27 cellular contexts compared by ENCODE assay signal in the genomic region with DNA sequence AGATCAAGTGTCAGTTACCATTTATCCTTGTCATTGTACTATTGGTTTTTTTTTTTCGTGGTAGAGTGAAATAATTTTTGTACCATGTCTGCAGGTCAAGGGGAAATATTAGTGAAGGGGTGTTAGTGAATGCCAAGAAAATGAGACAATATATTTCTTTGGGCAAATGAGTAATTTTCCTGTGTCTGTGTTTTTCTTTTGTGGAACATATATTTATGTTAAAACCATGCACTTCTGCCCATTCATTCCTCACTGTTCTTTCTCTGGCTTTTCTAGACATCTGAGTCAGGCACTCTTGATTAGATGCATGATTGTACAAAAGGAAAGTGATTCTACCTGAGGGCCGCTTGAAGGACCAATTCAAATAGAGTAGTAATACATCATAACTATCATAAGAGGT.
"Had no signal": no experiment of that assay in that cellular context is flagged by ENCODE, and none has a peak within 500 bp of the region (broad histone marks: within the 10 kb centered on the region; RNA-seq: fewer than 3 reads in every experiment).

No MANE protein-coding gene starts in this region.

- H3K27me3 Mint-ChIP-seq: activated B cell treated with CpG ODN at 0.5 μM for 24 hours; activated CD4-positive, alpha-beta T cell treated with anti-CD3 and anti-CD28 coated beads, Interleukin-2, amount 10 ng/mL, durations not matched to agents 24 days and 14 days; T-helper 17 cell had no signal

- H3K4me1 ChIP-seq: breast epithelium, Peyer's patch had no signal

- H3K27ac ChIP-seq: ascending aorta, breast epithelium, Peyer's patch, RWPE1, SJSA1 had no signal

- H3K36me3 Mint-ChIP-seq: activated CD4-positive, alpha-beta memory T cell treated with anti-CD3 and anti-CD28 coated beads for 36 hours; activated naive CD4-positive, alpha-beta T cell treated with anti-CD3 and anti-CD28 coated beads, Interleukin-2, amount 50 U/mL, for 72 hours had no signal

- H3K27me3 ChIP-seq: ascending aorta, breast epithelium, Peyer's patch, SJSA1 had no signal

- DNase-seq: activated B cell treated with CpG ODN at 0.5 μM for 24 hours; activated CD4-positive, alpha-beta memory T cell treated with anti-CD3 and anti-CD28 coated beads for 36 hours; activated CD4-positive, alpha-beta T cell treated with anti-CD3 and anti-CD28 coated beads for 1 hour; activated CD4-positive, alpha-beta T cell treated with anti-CD3 and anti-CD28 coated beads, Interleukin-2, amount 10 ng/mL, durations not matched to agents 24 days and 14 days; activated CD8-positive, alpha-beta memory T cell treated with anti-CD3 and anti-CD28 coated beads for 24 hours; activated naive CD8-positive, alpha-beta T cell treated with anti-CD3 and anti-CD28 coated beads, Interleukin-2, amount 50 U/mL, for 24 hours; activated T-cell treated with anti-CD3 and anti-CD28 coated beads, Interleukin-2, amount 50 U/mL, for 72 hours; amniotic stem cell; KG1; MV-4-11; NCI-H1092 treated with DMSO at 0.1 percent for 48 hours; NCI-H1417 treated with DMSO at 0.1 percent for 48 hours; NCI-H1694 treated with DMSO at 0.1 percent for 48 hours; NCI-H2029 treated with DMSO at 0.1 percent for 48 hours; NCI-H345; NCI-H510A; NCI-H69; Peyer's patch; SHP77; T-helper 17 cell; T-helper 9 cell had no signal

- H3K9me3 Mint-ChIP-seq: activated CD4-positive, alpha-beta memory T cell treated with anti-CD3 and anti-CD28 coated beads for 36 hours; activated CD4-positive, alpha-beta T cell treated with anti-CD3 and anti-CD28 coated beads, Interleukin-2, amount 10 ng/mL, durations not matched to agents 24 days and 14 days had no signal

- H3K4me3 ChIP-seq: ascending aorta, breast epithelium, Peyer's patch, SJSA1 had no signal

- H3K27ac Mint-ChIP-seq: activated B cell treated with CpG ODN at 0.5 μM for 24 hours; activated CD4-positive, alpha-beta memory T cell treated with anti-CD3 and anti-CD28 coated beads for 36 hours; activated CD4-positive, alpha-beta T cell treated with anti-CD3 and anti-CD28 coated beads, Interleukin-2, amount 10 ng/mL, durations not matched to agents 24 days and 14 days; activated naive CD4-positive, alpha-beta T cell treated with anti-CD3 and anti-CD28 coated beads, Interleukin-2, amount 50 U/mL, for 72 hours; activated naive CD8-positive, alpha-beta T cell treated with anti-CD3 and anti-CD28 coated beads, Interleukin-2, amount 50 U/mL, for 24 hours; activated T-cell treated with anti-CD3 and anti-CD28 coated beads, Interleukin-2, amount 50 U/mL, for 72 hours; T-helper 17 cell had no signal

- H3K36me3 ChIP-seq: ascending aorta, breast epithelium, Peyer's patch had no signal

- H3K4me1 Mint-ChIP-seq: activated B cell treated with CpG ODN at 0.5 μM for 24 hours; activated CD4-positive, alpha-beta T cell treated with anti-CD3 and anti-CD28 coated beads, Interleukin-2, amount 10 ng/mL, durations not matched to agents 24 days and 14 days; activated naive CD8-positive, alpha-beta T cell treated with anti-CD3 and anti-CD28 coated beads, Interleukin-2, amount 50 U/mL, for 24 hours; IgD-negative memory B cell; T-helper 17 cell had no signal

- H3K4me3 Mint-ChIP-seq: activated B cell treated with CpG ODN at 0.5 μM for 24 hours; activated CD4-positive, alpha-beta memory T cell treated with anti-CD3 and anti-CD28 coated beads for 36 hours; activated CD4-positive, alpha-beta T cell treated with anti-CD3 and anti-CD28 coated beads, Interleukin-2, amount 10 ng/mL, durations not matched to agents 24 days and 14 days; activated naive CD8-positive, alpha-beta T cell treated with anti-CD3 and anti-CD28 coated beads, Interleukin-2, amount 50 U/mL, for 24 hours; activated T-cell treated with anti-CD3 and anti-CD28 coated beads, Interleukin-2, amount 50 U/mL, for 72 hours; IgD-negative memory B cell; T-helper 17 cell had no signal

- H3K9me3 ChIP-seq: ascending aorta, breast epithelium, Peyer's patch, SJSA1 had no signal
